In genomic region chr3:160098261-160098908, GRCh38 we compare ENCODE assay signal across 24 cellular contexts.
A peak's percentile ranks its signal among the peaks of the same experiment; 100 is the strongest.
DNase-seq lines count a peak whose midpoint lies in the region; ATAC-seq and TF ChIP-seq lines count a peak whose summit lies in the region.
"Had no signal": no experiment of that assay in that cellular context is flagged by ENCODE, and none has a peak within 500 bp of the region (broad histone marks: within the 10 kb centered on the region; RNA-seq: fewer than 3 reads in every experiment).

No MANE protein-coding gene starts in this region.

- no peaks in the 10 kb centered on the region for H3K9me3 Mint-ChIP-seq in GM23338
- peaks cover 4% of the 10 kb centered on the region for H3K9me3 Mint-ChIP-seq in osteocyte (ENCODE audit: unreplicated experiment)
- H3K9me3 Mint-ChIP-seq: activated B cell treated with CpG ODN at 0.5 μM for 24 hours; activated naive CD8-positive, alpha-beta T cell treated with anti-CD3 and anti-CD28 coated beads, Interleukin-2, amount 50 U/mL, for 24 hours; activated T-helper 1 cell treated with anti-CD3 and anti-CD28 coated beads, Interleukin-12 subunit alpha, Interleukin-12 subunit beta, Interleukin-2, Interleukin-4 antibody, amounts not matched to agents 30 ng/mL and 10 ng/mL and 1 ng/mL, durations not matched to agents 14 hours and 24 hours and 36 hours; HFFc6 had no signal

- no peak for DNase-seq in GM23338 (ENCODE audit: low spot score)
- peak; percentile 34 for DNase-seq in epithelial cell of esophagus (ENCODE audit: low read depth)
- DNase-seq in osteocyte (ENCODE audit: extremely low spot score, unreplicated experiment), result peak; percentile 70
- no peak for DNase-seq in KG1 (lab: John Stamatoyannopoulos, UW)
- DNase-seq in SIG-M5 (lab: John Stamatoyannopoulos, UW), result no peak
- no peak for DNase-seq in superior temporal gyrus (ENCODE audit: extremely low spot score)
- DNase-seq: activated B cell treated with CpG ODN at 0.5 μM for 24 hours; activated naive CD8-positive, alpha-beta T cell treated with anti-CD3 and anti-CD28 coated beads, Interleukin-2, amount 50 U/mL, for 24 hours; COR-L47; HFFc6; hippocampal formation; kidney glomerular epithelial cell; MG63; NCI-H187; NCI-H446 treated with DMSO at 0.1 percent for 48 hours; SHP77; stimulated activated CD4-positive, alpha-beta T cell treated with anti-CD3 and anti-CD28 coated beads, Interleukin-2, amount 100 ng/mL, for 24 hours; T-helper 17 cell had no signal

- H3K4me3 ChIP-seq in GM23338, result no peak overlapping the region
- no peak overlapping the region for H3K4me3 ChIP-seq in epithelial cell of esophagus (ENCODE audit: low read length)
- H3K4me3 ChIP-seq: cardiac muscle cell, MG63 had no signal

- H3K27ac Mint-ChIP-seq in GM23338, result no peak overlapping the region
- no peak overlapping the region for H3K27ac Mint-ChIP-seq in osteocyte (ENCODE audit: unreplicated experiment)
- H3K27ac Mint-ChIP-seq: activated B cell treated with CpG ODN at 0.5 μM for 24 hours; activated naive CD8-positive, alpha-beta T cell treated with anti-CD3 and anti-CD28 coated beads, Interleukin-2, amount 50 U/mL, for 24 hours; activated T-helper 1 cell treated with anti-CD3 and anti-CD28 coated beads, Interleukin-12 subunit alpha, Interleukin-12 subunit beta, Interleukin-2, Interleukin-4 antibody, amounts not matched to agents 30 ng/mL and 10 ng/mL and 1 ng/mL, durations not matched to agents 14 hours and 24 hours and 36 hours; HFFc6; T-helper 17 cell had no signal

- H2AFZ ChIP-seq in GM23338, result peak overlapping the region; percentile 53; the same call in 1 of the 2 replicates

- H3K79me2 ChIP-seq in GM23338 (replicated peaks; ENCODE audit: insufficient read depth), result no peaks in the 10 kb centered on the region

- no peaks in the 10 kb centered on the region for H3K36me3 Mint-ChIP-seq in GM23338 (ENCODE audit: low read depth)
- H3K36me3 Mint-ChIP-seq in osteocyte (ENCODE audit: unreplicated experiment), result no peaks in the 10 kb centered on the region

- no peaks in the 10 kb centered on the region for H4K20me1 ChIP-seq in GM23338 (replicated peaks; ENCODE audit: insufficient read depth)

- no peak overlapping the region for H3K4me2 ChIP-seq in GM23338

- ATAC-seq in GM18868 (IDR thresholded peaks at IDR 0.05; ENCODE audit: unreplicated experiment), result peak; percentile 38
- no peak; the same call in 2 of the 3 replicates for ATAC-seq in GM23338
- no peak for ATAC-seq in HG03039 (IDR thresholded peaks at IDR 0.05; ENCODE audit: unreplicated experiment)
- ATAC-seq: activated naive CD8-positive, alpha-beta T cell treated with anti-CD3 and anti-CD28 coated beads, Interleukin-2, amount 50 U/mL, for 24 hours; sciatic nerve; T-helper 17 cell had no signal

- H3F3A ChIP-seq in GM23338 (replicated peaks; ENCODE audit: low read depth), result no peaks in the 10 kb centered on the region

- no peak overlapping the region for H3K27ac ChIP-seq in GM23338 (ENCODE audit: low read depth)
- H3K27ac ChIP-seq: cardiac muscle cell, neutrophil had no signal

- no peak overlapping the region for H3K4me3 Mint-ChIP-seq in GM23338
- H3K4me3 Mint-ChIP-seq in osteocyte (ENCODE audit: unreplicated experiment), result no peak overlapping the region
- H3K4me3 Mint-ChIP-seq: activated B cell treated with CpG ODN at 0.5 μM for 24 hours; activated naive CD8-positive, alpha-beta T cell treated with anti-CD3 and anti-CD28 coated beads, Interleukin-2, amount 50 U/mL, for 24 hours; activated T-helper 1 cell treated with anti-CD3 and anti-CD28 coated beads, Interleukin-12 subunit alpha, Interleukin-12 subunit beta, Interleukin-2, Interleukin-4 antibody, amounts not matched to agents 30 ng/mL and 10 ng/mL and 1 ng/mL, durations not matched to agents 14 hours and 24 hours and 36 hours; HFFc6; T-helper 17 cell had no signal

- H3K27me3 ChIP-seq in GM23338 (ENCODE audit: insufficient read depth), result no peaks in the 10 kb centered on the region
- H3K27me3 ChIP-seq: cardiac muscle cell, MG63, neutrophil had no signal

- no peaks in the 10 kb centered on the region for H3K36me3 ChIP-seq in GM23338 (ENCODE audit: insufficient read depth)
- H3K36me3 ChIP-seq: cardiac muscle cell, MG63, neutrophil had no signal

- H3K27me3 Mint-ChIP-seq in GM23338 (ENCODE audit: insufficient read depth, low read depth, poor library complexity) (peaks cover 1% of the 10 kb centered on the region), osteocyte (ENCODE audit: unreplicated experiment) (peaks cover 16% of the 10 kb centered on the region)
- H3K27me3 Mint-ChIP-seq: activated B cell treated with CpG ODN at 0.5 μM for 24 hours; activated naive CD8-positive, alpha-beta T cell treated with anti-CD3 and anti-CD28 coated beads, Interleukin-2, amount 50 U/mL, for 24 hours had no signal

- TF ChIP-seq CTCF in GM23338 (conservative IDR thresholded peaks at IDR 0.05; ENCODE audit: low read depth in 2 of 2) (no peak), epithelial cell of esophagus (IDR thresholded peaks at IDR 0.05; ENCODE audit: insufficient read depth, low read depth, low read length, missing control alignments) (no peak), osteocyte (IDR thresholded peaks at IDR 0.05) (no peak)

- no peaks in the 10 kb centered on the region for H3K4me1 ChIP-seq in GM23338 (ENCODE audit: insufficient read depth)

- 0 out of 2 replicates have a peak, but pooled peaks cover 9% of the 10 kb centered on the region for H3K9me2 ChIP-seq in GM23338 (ENCODE audit: insufficient read depth)

- no peaks in the 10 kb centered on the region for H3K4me1 Mint-ChIP-seq in GM23338
- no peaks in the 10 kb centered on the region for H3K4me1 Mint-ChIP-seq in osteocyte (ENCODE audit: unreplicated experiment)
- H3K4me1 Mint-ChIP-seq: activated naive CD8-positive, alpha-beta T cell treated with anti-CD3 and anti-CD28 coated beads, Interleukin-2, amount 50 U/mL, for 24 hours; T-helper 17 cell had no signal

TF ChIP-seq in GM23338, 12 proteins besides CTCF, POLR2A, EP300 and RAD21 (continues in another document):
- TF ChIP-seq, protein P1, sequence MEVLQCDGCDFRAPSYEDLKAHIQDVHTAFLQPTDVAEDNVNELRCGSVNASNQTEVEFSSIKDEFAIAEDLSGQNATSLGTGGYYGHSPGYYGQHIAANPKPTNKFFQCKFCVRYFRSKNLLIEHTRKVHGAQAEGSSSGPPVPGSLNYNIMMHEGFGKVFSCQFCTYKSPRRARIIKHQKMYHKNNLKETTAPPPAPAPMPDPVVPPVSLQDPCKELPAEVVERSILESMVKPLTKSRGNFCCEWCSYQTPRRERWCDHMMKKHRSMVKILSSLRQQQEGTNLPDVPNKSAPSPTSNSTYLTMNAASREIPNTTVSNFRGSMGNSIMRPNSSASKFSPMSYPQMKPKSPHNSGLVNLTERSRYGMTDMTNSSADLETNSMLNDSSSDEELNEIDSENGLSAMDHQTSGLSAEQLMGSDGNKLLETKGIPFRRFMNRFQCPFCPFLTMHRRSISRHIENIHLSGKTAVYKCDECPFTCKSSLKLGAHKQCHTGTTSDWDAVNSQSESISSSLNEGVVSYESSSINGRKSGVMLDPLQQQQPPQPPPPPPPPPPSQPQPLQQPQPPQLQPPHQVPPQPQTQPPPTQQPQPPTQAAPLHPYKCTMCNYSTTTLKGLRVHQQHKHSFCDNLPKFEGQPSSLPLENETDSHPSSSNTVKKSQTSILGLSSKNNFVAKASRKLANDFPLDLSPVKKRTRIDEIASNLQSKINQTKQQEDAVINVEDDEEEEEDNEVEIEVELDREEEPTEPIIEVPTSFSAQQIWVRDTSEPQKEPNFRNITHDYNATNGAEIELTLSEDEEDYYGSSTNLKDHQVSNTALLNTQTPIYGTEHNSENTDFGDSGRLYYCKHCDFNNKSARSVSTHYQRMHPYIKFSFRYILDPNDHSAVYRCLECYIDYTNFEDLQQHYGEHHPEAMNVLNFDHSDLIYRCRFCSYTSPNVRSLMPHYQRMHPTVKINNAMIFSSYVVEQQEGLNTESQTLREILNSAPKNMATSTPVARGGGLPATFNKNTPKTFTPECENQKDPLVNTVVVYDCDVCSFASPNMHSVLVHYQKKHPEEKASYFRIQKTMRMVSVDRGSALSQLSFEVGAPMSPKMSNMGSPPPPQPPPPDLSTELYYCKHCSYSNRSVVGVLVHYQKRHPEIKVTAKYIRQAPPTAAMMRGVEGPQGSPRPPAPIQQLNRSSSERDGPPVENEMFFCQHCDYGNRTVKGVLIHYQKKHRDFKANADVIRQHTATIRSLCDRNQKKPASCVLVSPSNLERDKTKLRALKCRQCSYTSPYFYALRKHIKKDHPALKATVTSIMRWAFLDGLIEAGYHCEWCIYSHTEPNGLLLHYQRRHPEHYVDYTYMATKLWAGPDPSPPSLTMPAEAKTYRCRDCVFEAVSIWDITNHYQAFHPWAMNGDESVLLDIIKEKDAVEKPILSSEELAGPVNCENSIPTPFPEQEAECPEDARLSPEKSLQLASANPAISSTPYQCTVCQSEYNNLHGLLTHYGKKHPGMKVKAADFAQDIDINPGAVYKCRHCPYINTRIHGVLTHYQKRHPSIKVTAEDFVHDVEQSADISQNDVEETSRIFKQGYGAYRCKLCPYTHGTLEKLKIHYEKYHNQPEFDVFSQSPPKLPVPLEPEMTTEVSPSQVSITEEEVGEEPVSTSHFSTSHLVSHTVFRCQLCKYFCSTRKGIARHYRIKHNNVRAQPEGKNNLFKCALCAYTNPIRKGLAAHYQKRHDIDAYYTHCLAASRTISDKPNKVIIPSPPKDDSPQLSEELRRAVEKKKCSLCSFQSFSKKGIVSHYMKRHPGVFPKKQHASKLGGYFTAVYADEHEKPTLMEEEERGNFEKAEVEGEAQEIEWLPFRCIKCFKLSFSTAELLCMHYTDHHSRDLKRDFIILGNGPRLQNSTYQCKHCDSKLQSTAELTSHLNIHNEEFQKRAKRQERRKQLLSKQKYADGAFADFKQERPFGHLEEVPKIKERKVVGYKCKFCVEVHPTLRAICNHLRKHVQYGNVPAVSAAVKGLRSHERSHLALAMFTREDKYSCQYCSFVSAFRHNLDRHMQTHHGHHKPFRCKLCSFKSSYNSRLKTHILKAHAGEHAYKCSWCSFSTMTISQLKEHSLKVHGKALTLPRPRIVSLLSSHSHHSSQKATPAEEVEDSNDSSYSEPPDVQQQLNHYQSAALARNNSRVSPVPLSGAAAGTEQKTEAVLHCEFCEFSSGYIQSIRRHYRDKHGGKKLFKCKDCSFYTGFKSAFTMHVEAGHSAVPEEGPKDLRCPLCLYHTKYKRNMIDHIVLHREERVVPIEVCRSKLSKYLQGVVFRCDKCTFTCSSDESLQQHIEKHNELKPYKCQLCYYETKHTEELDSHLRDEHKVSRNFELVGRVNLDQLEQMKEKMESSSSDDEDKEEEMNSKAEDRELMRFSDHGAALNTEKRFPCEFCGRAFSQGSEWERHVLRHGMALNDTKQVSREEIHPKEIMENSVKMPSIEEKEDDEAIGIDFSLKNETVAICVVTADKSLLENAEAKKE (CRISPR knock-in tag; IDR thresholded peaks at IDR 0.05), result no peak
- no peak for TF ChIP-seq JUNB (IDR thresholded peaks at IDR 0.05; ENCODE audit: unreplicated experiment)
- no peak for TF ChIP-seq NANOG (IDR thresholded peaks at IDR 0.05; ENCODE audit: borderline replicate concordance)

Comparison
In these comparisons a context has a peak if more than half of its experiments do, and no peak if none do; other contexts are left out.
1. DNase-seq: peak in epithelial cell of esophagus (single experiment) and osteocyte (single experiment); none in GM23338 (single experiment), KG1 (single experiment), SIG-M5 (single experiment) and superior temporal gyrus (single experiment).